ENCODE assay signal across 8 cellular contexts in the genomic region with DNA sequence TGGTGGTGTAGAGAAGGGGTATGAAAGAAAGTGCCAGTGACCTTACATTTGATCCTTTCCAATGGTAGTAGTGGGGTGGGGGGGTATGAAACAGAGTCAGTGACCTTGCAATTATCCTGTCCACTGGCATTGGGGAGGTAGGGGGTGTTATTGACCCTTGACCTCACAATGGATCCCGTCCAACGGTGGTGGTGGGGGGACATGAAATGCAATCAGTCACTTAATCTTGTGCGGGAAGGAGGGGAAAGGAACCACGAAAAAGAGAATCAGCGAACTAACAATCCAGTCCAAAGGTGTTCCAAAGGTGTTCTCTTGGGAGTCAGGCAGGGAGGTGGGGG. TPM values are rescaled to one million over a fixed set of nuclear protein-coding genes. Genes with fewer than 3 reads are reported as not detected.
DNase-seq lines count a peak whose midpoint lies in the region; ATAC-seq, FAIRE-seq and TF ChIP-seq lines count a peak whose summit lies in the region.

No MANE protein-coding gene starts in this region.

- H3K9me3 ChIP-seq in CD4-positive, alpha-beta memory T cell (ENCODE audit: control insufficient read depth in 1 of 2, low read length in 2 of 2) = no peaks in the 10 kb centered on the region
- no peaks in the 10 kb centered on the region for H3K9me3 ChIP-seq in OCI-LY7 (ENCODE audit: low read length)
- H3K9me3 ChIP-seq in endothelial cell of umbilical vein (replicated peaks; ENCODE audit: control insufficient read depth, insufficient read depth, low read length) = no peaks in the 10 kb centered on the region

- intact Hi-C loops in CD4-positive, alpha-beta memory T cell (cut with micrococcal nuclease) = no loop called here
- intact Hi-C loops in OCI-LY7 (cut with micrococcal nuclease; ENCODE audit: unreplicated experiment) (loop anchor here (10.0 kb wide), 1 partner anchor 230 kb away; the partner anchor contains the start of gene POLA1), endothelial cell of umbilical vein (cut with micrococcal nuclease) (loop anchor here (2.0 kb wide), 1 partner anchor 38 kb away; no protein-coding TSS in a partner anchor)

- dilution Hi-C loops in endothelial cell of umbilical vein (cut with MboI; ENCODE audit: extremely low pct_ligation_motif_present, low sequenced_read_pairs) = no loop called here

- H2AFZ ChIP-seq in OCI-LY7 (ENCODE audit: low read length) (peak overlapping the region; percentile 82), endothelial cell of umbilical vein (ENCODE audit: low read depth, low read length) (peak overlapping the region; percentile 66)

- H3K4me1 Mint-ChIP-seq in CD4-positive, alpha-beta memory T cell = peaks cover 16 to 41% (median 27%) of the 10 kb centered on the region in 4 donors
- peaks cover 21% of the 10 kb centered on the region for H3K4me1 Mint-ChIP-seq in osteocyte (ENCODE audit: unreplicated experiment)

- FAIRE-seq in endothelial cell of umbilical vein (lab: Jason Lieb, UNC) = no peak

- ATAC-seq in GM19395 (IDR thresholded peaks at IDR 0.05; ENCODE audit: unreplicated experiment) (no peak), GM21515 (IDR thresholded peaks at IDR 0.05; ENCODE audit: unreplicated experiment) (no peak)

- no peak for DNase-seq in CD4-positive, alpha-beta memory T cell
- DNase-seq in OCI-LY7 (ENCODE audit: low spot score) (no peak), endothelial cell of umbilical vein (ENCODE audit: low read depth, low spot score) (no peak), osteocyte (ENCODE audit: extremely low spot score, unreplicated experiment) (no peak), SHP77 treated with DMSO at 0.1 percent for 48 hours (lab: John Stamatoyannopoulos, UW) (no peak), NAMALWA (ENCODE audit: low spot score) (no peak)

- no peaks in the 10 kb centered on the region for H3K9me2 ChIP-seq in OCI-LY7 (ENCODE audit: insufficient read depth, low read length)

- peaks cover 0 to 2% of the 10 kb centered on the region in 2 donors for H3K36me3 Mint-ChIP-seq in CD4-positive, alpha-beta memory T cell
- H3K36me3 Mint-ChIP-seq in osteocyte (ENCODE audit: unreplicated experiment) = no peaks in the 10 kb centered on the region

- H3K4me1 ChIP-seq in CD4-positive, alpha-beta memory T cell (ENCODE audit: insufficient read depth, low read length) = peaks cover 40% of the 10 kb centered on the region
- H3K4me1 ChIP-seq in OCI-LY7 (ENCODE audit: insufficient read depth, low read length, poor library complexity, severe bottlenecking) = peaks cover 54% of the 10 kb centered on the region
- H3K4me1 ChIP-seq in endothelial cell of umbilical vein (ENCODE audit: control insufficient read depth, extremely low read depth, insufficient read depth, low read length) = no peaks in the 10 kb centered on the region

- peak overlapping the region; percentile 88 to 97 (median 92) for H3K27ac Mint-ChIP-seq in CD4-positive, alpha-beta memory T cell
- peak overlapping the region; percentile 60 for H3K27ac Mint-ChIP-seq in osteocyte (ENCODE audit: unreplicated experiment)

- peaks cover 7% of the 10 kb centered on the region; the same call in 1 of the 2 replicates for H4K20me1 ChIP-seq in OCI-LY7 (ENCODE audit: insufficient read depth, low read length)
- H4K20me1 ChIP-seq in endothelial cell of umbilical vein (replicated peaks; ENCODE audit: control insufficient read depth, extremely low read depth, insufficient read depth, low read length) = no peaks in the 10 kb centered on the region

- peaks cover 30% of the 10 kb centered on the region; the same call in 1 of the 2 replicates for H3K79me2 ChIP-seq in OCI-LY7 (ENCODE audit: insufficient read depth, low read depth, low read length)
- no peaks in the 10 kb centered on the region for H3K79me2 ChIP-seq in endothelial cell of umbilical vein (ENCODE audit: control insufficient read depth, insufficient read depth, low read length)

- H3K9me3 Mint-ChIP-seq in CD4-positive, alpha-beta memory T cell = no peaks in the 10 kb centered on the region
- H3K9me3 Mint-ChIP-seq in osteocyte (ENCODE audit: unreplicated experiment) = no peaks in the 10 kb centered on the region

- no peaks in the 10 kb centered on the region for H3K9me1 ChIP-seq in endothelial cell of umbilical vein (replicated peaks; ENCODE audit: control insufficient read depth, extremely low read depth, insufficient read depth, low read length)

- H3K27me3 ChIP-seq in CD4-positive, alpha-beta memory T cell (ENCODE audit: insufficient read depth, low read length) = no peaks in the 10 kb centered on the region
- H3K27me3 ChIP-seq in endothelial cell of umbilical vein (ENCODE audit: control insufficient read depth in 2 of 2, insufficient read depth in 2 of 2, low read length in 2 of 2) = no peaks in the 10 kb centered on the region

- BruUV-seq in OCI-LY7 (replicated peaks; lab: Mats Ljungman, UMichigan) (no TSS peak), endothelial cell of umbilical vein (replicated peaks; lab: Mats Ljungman, UMichigan) (no TSS peak)

- TF ChIP-seq CTCF in OCI-LY7 (conservative IDR thresholded peaks at IDR 0.05; ENCODE audit: low read length) (no peak), endothelial cell of umbilical vein (IDR thresholded peaks at IDR 0.05; ENCODE audit: extremely low read depth in 1 of 2, insufficient read depth in 1 of 2, low read depth in 1 of 2, low read length in 2 of 2) (no peak), osteocyte (IDR thresholded peaks at IDR 0.05) (no peak)

- H3K4me2 ChIP-seq in OCI-LY7 (ENCODE audit: low read length) (peak overlapping the region; percentile 98), endothelial cell of umbilical vein (ENCODE audit: insufficient read depth, low read length) (peak overlapping the region; percentile 43)

- peak overlapping the region; percentile 44 to 62 for H3K4me3 ChIP-seq in CD4-positive, alpha-beta memory T cell (ENCODE audit: low read length in 2 of 2)
- H3K4me3 ChIP-seq in OCI-LY7 (ENCODE audit: low read depth, low read length, poor library complexity, severe bottlenecking) = peak overlapping the region; percentile 92
- H3K4me3 ChIP-seq in endothelial cell of umbilical vein (replicated peaks in 1 of 3; ENCODE audit: insufficient read depth in 1 of 3, low read depth in 1 of 3, low read length in 3 of 3) = peak overlapping the region; percentile 15 to 69 (median 16)

- CTCF ChIA-PET in CD4-positive, alpha-beta memory T cell (lab: Charles Lee; ENCODE audit: partially characterized antibody) = interaction anchor here (1.1 to 4.3 kb wide), 5 partner anchors 14 to 69 kb away, joined by 3 to 33 read pairs (median 5); no protein-coding TSS in a partner anchor
- CTCF ChIA-PET in OCI-LY7 (lab: Charles Lee; ENCODE audit: unreplicated experiment) (no interaction called here), endothelial cell of umbilical vein (lab: Charles Lee) (interaction anchor here (1.1 to 1.3 kb wide), 3 partner anchors 19 to 69 kb away, joined by 3 to 4 read pairs (median 3); no protein-coding TSS in a partner anchor)

- H3K27me3 Mint-ChIP-seq in CD4-positive, alpha-beta memory T cell = no peaks in the 10 kb centered on the region
- peaks cover 12% of the 10 kb centered on the region for H3K27me3 Mint-ChIP-seq in osteocyte (ENCODE audit: unreplicated experiment)

- peak overlapping the region; percentile 78 to 90 (median 87) for H3K4me3 Mint-ChIP-seq in CD4-positive, alpha-beta memory T cell
- peak overlapping the region; percentile 80 for H3K4me3 Mint-ChIP-seq in osteocyte (ENCODE audit: unreplicated experiment)

- TF ChIP-seq POLR2A in endothelial cell of umbilical vein (IDR thresholded peaks at IDR 0.05; ENCODE audit: low read depth, low read length) = no peak

- POLR2A ChIA-PET in CD4-positive, alpha-beta memory T cell (lab: Charles Lee; ENCODE audit: partially characterized antibody) = interaction anchor here (1.0 to 4.9 kb wide), 7 partner anchors 11 to 410 kb away, joined by 3 to 117 read pairs (median 6); partner anchors contain the start of gene EIF2S3
- POLR2A ChIA-PET in OCI-LY7 (lab: Charles Lee) = interaction anchor here (0.5 to 4.3 kb wide), 3 partner anchors 8 to 15 kb away, joined by 4 to 29 read pairs (median 4); no protein-coding TSS in a partner anchor
- POLR2A ChIA-PET in endothelial cell of umbilical vein (lab: Charles Lee) = no interaction called here

- H3K9ac ChIP-seq in endothelial cell of umbilical vein (replicated peaks; ENCODE audit: extremely low read depth, insufficient read depth, low read length) = no peak overlapping the region

- H3K36me3 ChIP-seq in CD4-positive, alpha-beta memory T cell (ENCODE audit: insufficient read depth, low read length) = no peaks in the 10 kb centered on the region
- H3K36me3 ChIP-seq in OCI-LY7 (ENCODE audit: insufficient read depth, low read length) (no peaks in the 10 kb centered on the region), endothelial cell of umbilical vein (ENCODE audit: control insufficient read depth in 2 of 2, extremely low read depth in 1 of 2, insufficient read depth in 2 of 2, low read length in 2 of 2) (no peaks in the 10 kb centered on the region)

- H3K27ac ChIP-seq in CD4-positive, alpha-beta memory T cell (ENCODE audit: low read depth, low read length) = peak overlapping the region; percentile 87
- H3K27ac ChIP-seq in OCI-LY7 (ENCODE audit: low read depth, low read length, poor library complexity, severe bottlenecking) (peak overlapping the region; percentile 85), endothelial cell of umbilical vein (ENCODE audit: insufficient read depth, low read depth, low read length) (no peak overlapping the region)

TF ChIP-seq in endothelial cell of umbilical vein, 7 proteins besides CTCF, POLR2A, EP300 and RAD21 (continues in another document):
- TF ChIP-seq MAX (IDR thresholded peaks at IDR 0.05; ENCODE audit: insufficient read depth, insufficient read length) (no peak), MYC (IDR thresholded peaks at IDR 0.05; ENCODE audit: low read depth, low read length) (no peak), GATA2 (IDR thresholded peaks at IDR 0.05; ENCODE audit: insufficient read depth, insufficient read length, low read depth, low read length) (no peak), JUN (IDR thresholded peaks at IDR 0.05; ENCODE audit: borderline replicate concordance, insufficient read depth, insufficient read length, low read depth) (no peak)

RNA-seq across cellular contexts. Expression of gene PDK3, which starts 0.6 kb away (rescaled TPM):
- 10 to 100 TPM; 30.3 to 31.1 TPM for total RNA-seq in CD4-positive, alpha-beta memory T cell
- polyA plus RNA-seq in CD4-positive, alpha-beta memory T cell = 10 to 100 TPM; 37.4 to 43.3 TPM
- total RNA-seq in OCI-LY7 (2014; rRNA removed; shearing (Covaris generic)) = 22.6 and 24.5 TPM in 2 replicates
- 32.2 and 35.1 TPM in 2 replicates for total RNA-seq in OCI-LY7 (2022)
- total RNA-seq in endothelial cell of umbilical vein = 3.9 and 5.9 TPM in 2 replicates
- polyA plus RNA-seq in endothelial cell of umbilical vein = 2.6 and 3.0 TPM in 2 replicates
- 2.2 and 3.0 TPM in 2 replicates for polyA plus RNA-seq in endothelial cell of umbilical vein (2011; cell fraction: cytosol; rRNA removed)
- 2.6 TPM in 2 replicates for polyA plus RNA-seq in endothelial cell of umbilical vein (2011; cell fraction: nucleus; rRNA removed)
- 3.4 and 3.8 TPM in 2 replicates for polyA plus RNA-seq in endothelial cell of umbilical vein (2012)
- polyA minus RNA-seq in endothelial cell of umbilical vein = 6.2 and 6.8 TPM in 2 replicates
- polyA minus RNA-seq in endothelial cell of umbilical vein (2011; cell fraction: cytosol; rRNA and poly(A)+ RNA removed) = 6.1 TPM
- 3.6 and 7.4 TPM in 2 replicates for polyA minus RNA-seq in endothelial cell of umbilical vein (2011; cell fraction: nucleus; rRNA and poly(A)+ RNA removed)
- 9.6 TPM in 2 replicates for total RNA-seq in osteocyte

Comparison
In these comparisons a context has a peak if more than half of its experiments do, and no peak if none do; other contexts are left out.
1. H3K4me3 ChIP-seq: peak in every context shown above with its lines; median percentile 92 in OCI-LY7; 53 in CD4-positive, alpha-beta memory T cell; 16 in endothelial cell of umbilical vein.